ENCODE assay signal across 8 cellular contexts in the genomic region with DNA sequence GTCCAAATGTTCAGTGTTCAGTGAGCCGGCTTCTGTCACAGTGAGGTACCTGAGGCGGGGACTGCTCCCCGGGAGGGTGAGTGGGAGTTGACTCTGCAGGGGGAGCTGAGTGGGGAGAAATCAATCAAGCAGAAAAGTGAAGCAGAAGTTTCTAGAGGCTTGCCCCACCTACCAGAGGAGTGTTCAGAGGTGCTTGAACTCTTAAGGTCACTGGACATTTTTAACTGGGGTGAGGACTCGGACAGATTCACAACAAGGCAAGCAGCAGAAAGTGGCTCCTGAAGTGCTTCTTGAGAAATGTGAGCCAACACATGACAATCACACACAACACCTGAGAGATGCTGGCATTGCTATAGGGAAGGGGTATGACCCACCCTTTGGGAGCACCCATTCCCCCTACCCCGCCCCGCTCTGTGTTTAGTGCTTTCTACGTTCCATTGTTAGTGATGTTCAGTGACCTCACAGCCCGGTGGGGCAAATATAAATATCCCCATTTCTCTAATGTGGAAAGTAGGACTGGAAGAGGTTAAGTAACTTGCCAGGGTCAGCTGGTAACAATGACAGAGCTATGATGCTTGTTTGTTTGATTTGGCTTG. TPM values are rescaled to one million over a fixed set of nuclear protein-coding genes. Genes with fewer than 3 reads are reported as not detected.
DNase-seq lines count a peak whose midpoint lies in the region; ATAC-seq and TF ChIP-seq lines count a peak whose summit lies in the region.

No MANE protein-coding gene starts in this region.

- H3K9ac ChIP-seq in GM23248 (peak overlapping the region; percentile 50; the same call in 1 of the 2 replicates), mucosa of rectum (ENCODE audit: low read depth in 1 of 2, low read length in 2 of 2) (peak overlapping the region; percentile 35 to 46)

- H2AFZ ChIP-seq in ACC112 (ENCODE audit: low read length, unreplicated experiment) (peak overlapping the region; percentile 91), GM23248 (peak overlapping the region; percentile 76)

- peak overlapping the region; percentile 78 for H3K27ac ChIP-seq in ACC112 (ENCODE audit: low read depth, low read length)
- H3K27ac ChIP-seq in GM23248: peak overlapping the region; percentile 27; the same call in 1 of the 2 replicates
- H3K27ac ChIP-seq in ascending aorta: peak overlapping the region; percentile 80
- peak overlapping the region; percentile 76 to 77 for H3K27ac ChIP-seq in mucosa of rectum (ENCODE audit: low read depth in 2 of 2, low read length in 2 of 2)

- no peaks in the 10 kb centered on the region for H4K20me1 ChIP-seq in GM23248 (ENCODE audit: insufficient read depth)

- no peak for ATAC-seq in GM18861 (IDR thresholded peaks at IDR 0.05; ENCODE audit: unreplicated experiment)
- no peak for ATAC-seq in GM21526 (IDR thresholded peaks at IDR 0.05; ENCODE audit: low FRiP score, unreplicated experiment)

- H3K79me2 ChIP-seq in ACC112 (ENCODE audit: control insufficient read depth, insufficient read depth, low read length, unreplicated experiment): no peaks in the 10 kb centered on the region
- H3K79me2 ChIP-seq in GM23248 (ENCODE audit: insufficient read depth): no peaks in the 10 kb centered on the region

- TF ChIP-seq CTCF in ascending aorta (IDR thresholded peaks at IDR 0.05): no peak

- 80 to 82% methylated on average over 8 of the region's 8 CpGs for WGBS in GM23248 (ENCODE audit: low coverage in 1 of 2, low lambda C conversion rate in 2 of 2, missing lambda C conversion rate in 2 of 2), 2 experiments

- H3K9me3 ChIP-seq in GM23248 (ENCODE audit: low read depth) (no peaks in the 10 kb centered on the region), ascending aorta (no peaks in the 10 kb centered on the region), mucosa of rectum (ENCODE audit: control insufficient read depth in 2 of 2, low read length in 2 of 2) (no peaks in the 10 kb centered on the region)

- no peak for DNase-seq in GM23248
- no peak for DNase-seq in ascending aorta (ENCODE audit: low spot score in 2 of 2)
- no peak for DNase-seq in islet precursor cell
- no peak for DNase-seq in COLO668 (lab: John Stamatoyannopoulos, UW; ENCODE audit: unreplicated experiment)

- peaks cover 33% of the 10 kb centered on the region for H3F3A ChIP-seq in GM23248 (ENCODE audit: insufficient read depth)

- H3K36me3 ChIP-seq in ACC112 (ENCODE audit: insufficient read depth, low read length) (no peaks in the 10 kb centered on the region), GM23248 (ENCODE audit: low read depth) (no peaks in the 10 kb centered on the region), ascending aorta (no peaks in the 10 kb centered on the region), mucosa of rectum (ENCODE audit: control insufficient read depth in 2 of 2, insufficient read depth in 2 of 2, low read length in 2 of 2) (no peaks in the 10 kb centered on the region)

- no peak overlapping the region for H3K4me3 ChIP-seq in ACC112 (ENCODE audit: low read depth, low read length)
- H3K4me3 ChIP-seq in GM23248: no peak overlapping the region
- no peak overlapping the region for H3K4me3 ChIP-seq in ascending aorta
- peak overlapping the region; percentile 12 to 29 for H3K4me3 ChIP-seq in mucosa of rectum (ENCODE audit: low read length in 2 of 2)

- in situ Hi-C loops in GM23248 (cut with MboI): loop anchor here (10.0 kb wide), 1 partner anchor 143 kb away; no protein-coding TSS in a partner anchor

- H3K9me2 ChIP-seq in GM23248 (ENCODE audit: insufficient read depth): no peaks in the 10 kb centered on the region

- intact Hi-C loops in ascending aorta (cut with DNase I): loop anchor here (1.0 to 10.0 kb wide), 5 partner anchors 25 to 393 kb away; a partner anchor contains a TSS

- H3K27me3 ChIP-seq in ACC112 (ENCODE audit: insufficient read depth, low read length): no peaks in the 10 kb centered on the region
- no peaks in the 10 kb centered on the region for H3K27me3 ChIP-seq in GM23248 (replicated peaks; ENCODE audit: insufficient read depth)
- no peaks in the 10 kb centered on the region for H3K27me3 ChIP-seq in ascending aorta
- H3K27me3 ChIP-seq in mucosa of rectum (ENCODE audit: control insufficient read depth in 2 of 2, insufficient read depth in 2 of 2, low read length in 2 of 2): no peaks in the 10 kb centered on the region

- peak overlapping the region; percentile 49 for H3K4me2 ChIP-seq in GM23248 (ENCODE audit: unreplicated experiment)

- H3K4me1 ChIP-seq in ACC112 (ENCODE audit: control insufficient read depth, insufficient read depth, low read length, unreplicated experiment) (peaks cover 30% of the 10 kb centered on the region), GM23248 (ENCODE audit: insufficient read depth) (peaks cover 39% of the 10 kb centered on the region), ascending aorta (peaks cover 2 to 9% of the 10 kb centered on the region in 2 donors), mucosa of rectum (ENCODE audit: control insufficient read depth in 2 of 2, insufficient read depth in 2 of 2, low read length in 2 of 2) (peaks cover 18 to 33% of the 10 kb centered on the region in 2 donors)

RNA-seq across cellular contexts. Expression of a gene that starts 48.6 kb away (rescaled TPM):
- total RNA-seq in GM23248 (2014; rRNA removed; shearing (Covaris generic)): 27.7 and 45.0 TPM in 2 replicates
- polyA plus RNA-seq in GM23248 (2016; fragmentation: Nextera tagmentation; extraction: Ambion mirVana): 22.5 and 26.5 TPM in 2 replicates
- total RNA-seq in ascending aorta: 74.3 TPM

Comparison
In these comparisons a context has a peak if more than half of its experiments do, and no peak if none do; other contexts are left out.
1. H3K27ac ChIP-seq: peak in every context shown above with its lines; median percentile 80 in ascending aorta; 78 in ACC112; 76 in mucosa of rectum; 27 in GM23248.
2. H3K4me3 ChIP-seq: peak in mucosa of rectum (2 of 2); none in ACC112 (single experiment), GM23248 (single experiment) and ascending aorta (0 of 2).